16 cellular contexts compared by ENCODE assay signal in genomic region chr5:173741729-173742431, GRCh38.
DNase-seq lines count a peak whose midpoint lies in the region; ATAC-seq, FAIRE-seq and TF ChIP-seq lines count a peak whose summit lies in the region.
"Had no signal": no experiment of that assay in that cellular context is flagged by ENCODE, and none has a peak within 500 bp of the region (broad histone marks: within the 10 kb centered on the region; RNA-seq: fewer than 3 reads in every experiment).

No MANE protein-coding gene starts in this region.

- H3K4me2 ChIP-seq in mammary epithelial cell (ENCODE audit: insufficient read depth, low read depth, low read length) = no peak overlapping the region
- H3K4me2 ChIP-seq in GM12878 (ENCODE audit: control insufficient read depth, insufficient read depth) = peak overlapping the region; percentile 92

- RAD21 ChIA-PET in GM12878 (lab: Charles Lee; ENCODE audit: unreplicated experiment) = interaction anchor here (0.8 to 5.8 kb wide), 5 partner anchors 8 to 183 kb away, joined by 3 to 45 read pairs (median 4); no protein-coding TSS in a partner anchor

- H3K27me3 ChIP-seq in mammary epithelial cell (ENCODE audit: insufficient read depth, low read length) = no peaks in the 10 kb centered on the region
- H3K27me3 ChIP-seq in GM12878 (replicated peaks in 1 of 2; ENCODE audit: control insufficient read depth in 2 of 2, insufficient read depth in 2 of 2, low read length in 1 of 2) = no peaks in the 10 kb centered on the region
- no peaks in the 10 kb centered on the region for H3K27me3 ChIP-seq in transverse colon
- peaks cover 0 to 3% (median 0%) of the 10 kb centered on the region in 4 donors for H3K27me3 ChIP-seq in esophagus muscularis mucosa
- H3K27me3 ChIP-seq: ovary, spleen had no signal

- peaks cover 26% of the 10 kb centered on the region for H3K4me1 Mint-ChIP-seq in MCF 10A (ENCODE audit: insufficient read depth, unreplicated experiment)

- FAIRE-seq in GM12878 (lab: Jason Lieb, UNC) = no peak
- FAIRE-seq: A204.1 had no signal

- H3K9me3 ChIP-seq in mammary epithelial cell (replicated peaks; ENCODE audit: insufficient read depth, low read length) (no peaks in the 10 kb centered on the region), GM12878 (replicated peaks; ENCODE audit: control insufficient read depth, insufficient read depth, low read length) (no peaks in the 10 kb centered on the region), transverse colon (no peaks in the 10 kb centered on the region), esophagus muscularis mucosa (no peaks in the 10 kb centered on the region)
- H3K9me3 ChIP-seq: Caco-2, ovary, spleen, thoracic aorta had no signal

- TF ChIP-seq RAD21 in GM12878 (IDR thresholded peaks at IDR 0.05; ENCODE audit: insufficient read depth, low read depth, low read length) = no peak

- H2AFZ ChIP-seq in mammary epithelial cell (ENCODE audit: low read depth, low read length) (no peak overlapping the region), GM12878 (ENCODE audit: control insufficient read depth, low read depth, low read length) (peak overlapping the region; percentile 56)

- H4K20me1 ChIP-seq in mammary epithelial cell (ENCODE audit: insufficient read depth, low read length) (no peaks in the 10 kb centered on the region), GM12878 (ENCODE audit: control insufficient read depth, insufficient read depth) (no peaks in the 10 kb centered on the region)

- H3K4me1 ChIP-seq in mammary epithelial cell (ENCODE audit: insufficient read depth, low read length) = peaks cover 3% of the 10 kb centered on the region
- peaks cover 71% of the 10 kb centered on the region for H3K4me1 ChIP-seq in GM12878 (ENCODE audit: control insufficient read depth, insufficient read depth, low read length)
- peaks cover 0 to 3% (median 1%) of the 10 kb centered on the region in 4 donors for H3K4me1 ChIP-seq in transverse colon
- no peaks in the 10 kb centered on the region for H3K4me1 ChIP-seq in esophagus muscularis mucosa

- dilution Hi-C loops in mammary epithelial cell (cut with HindIII; ENCODE audit: low sequenced_read_pairs) = no loop called here

- H3K27ac ChIP-seq in mammary epithelial cell (ENCODE audit: insufficient read depth, low read depth, low read length) = no peak overlapping the region
- H3K27ac ChIP-seq in GM12878 (ENCODE audit: control insufficient read depth, insufficient read depth) = peak overlapping the region; percentile 85
- H3K27ac ChIP-seq in transverse colon = no peak overlapping the region
- H3K27ac ChIP-seq in esophagus muscularis mucosa (replicated peaks in 1 of 4) = no peak overlapping the region
- H3K27ac ChIP-seq: ovary, thoracic aorta had no signal

- DNase-seq in MCF 10A (ENCODE audit: unreplicated experiment) (peak; percentile 24), mammary epithelial cell (no peak), GM12878 (ENCODE audit: low read depth, low spot score) (no peak), transverse colon (no peak), esophagus muscularis mucosa (ENCODE audit: extremely low spot score) (no peak), NCI-H1694 treated with DMSO at 0.1 percent for 48 hours (lab: John Stamatoyannopoulos, UW) (no peak)
- DNase-seq: activated CD4-positive, alpha-beta T cell treated with anti-CD3 and anti-CD28 coated beads, Interleukin-2, amount 50 U/mL, for 4 hours; Caco-2; H7; NCI-H226; ovary; spleen had no signal

- in situ Hi-C loops in mammary epithelial cell (cut with MboI; ENCODE audit: low sequenced_read_pairs in 2 of 2) (no loop called here), GM12878 (cut with MboI) (loop anchor here (5.0 kb wide), 1 partner anchor 80 kb away; no protein-coding TSS in a partner anchor), transverse colon (cut with MboI; ENCODE audit: low pct_ligation_motif_present in 1 of 4, low pct_unique_long_range_greater_than_20kb in 1 of 4, low sequenced_read_pairs in 3 of 4) (no loop called here)

- POLR2A ChIA-PET in MCF 10A (lab: Yijun Ruan, JAX) = interaction anchor here (0.6 to 1.5 kb wide), 4 partner anchors 12 to 181 kb away, joined by 3 to 4 read pairs (median 4); no protein-coding TSS in a partner anchor
- POLR2A ChIA-PET in GM12878 (lab: Charles Lee) = interaction anchor here (0.6 to 1.0 kb wide), 4 partner anchors 16 to 150 kb away, joined by 3 to 4 read pairs (median 4); no protein-coding TSS in a partner anchor

- H3K4me3 ChIP-seq in mammary epithelial cell (replicated peaks in 1 of 3; ENCODE audit: insufficient read depth in 1 of 3, low read depth in 2 of 3, low read length in 3 of 3) (no peak overlapping the region), GM12878 (no peak overlapping the region), transverse colon (no peak overlapping the region), esophagus muscularis mucosa (no peak overlapping the region)
- H3K4me3 ChIP-seq: ovary, spleen, thoracic aorta had no signal

- H3K36me3 Mint-ChIP-seq in MCF 10A (ENCODE audit: insufficient read depth, unreplicated experiment) = no peaks in the 10 kb centered on the region

- TF ChIP-seq CTCF in MCF 10A (IDR thresholded peaks at IDR 0.05; ENCODE audit: unreplicated experiment) (no peak), mammary epithelial cell (conservative IDR thresholded peaks at IDR 0.05 in 1 of 2, IDR thresholded peaks at IDR 0.05 in 1 of 2; ENCODE audit: extremely low read depth in 1 of 2, insufficient read depth in 1 of 2, low read depth in 1 of 2, low read length in 2 of 2) (no peak), GM12878 (IDR thresholded peaks at IDR 0.05 in 2 of 3, conservative IDR thresholded peaks at IDR 0.05 in 1 of 3; ENCODE audit: control insufficient read depth in 2 of 3, extremely low read depth in 1 of 3, insufficient read depth in 1 of 3, low read depth in 3 of 3, low read length in 3 of 3) (no peak), transverse colon (IDR thresholded peaks at IDR 0.05) (no peak), esophagus muscularis mucosa (IDR thresholded peaks at IDR 0.05) (no peak)

- TF ChIP-seq EP300 in GM12878 (IDR thresholded peaks at IDR 0.05; ENCODE audit: borderline replicate concordance in 1 of 2, control insufficient read depth in 1 of 2, low read depth in 2 of 2, low read length in 2 of 2) (no peak), transverse colon (IDR thresholded peaks at IDR 0.05; ENCODE audit: low read depth) (no peak), esophagus muscularis mucosa (IDR thresholded peaks at IDR 0.05) (no peak)

- no TSS peak for BruUV-seq in MCF 10A (replicated peaks; lab: Mats Ljungman, UMichigan)
- no TSS peak for BruUV-seq in mammary epithelial cell (replicated peaks; lab: Mats Ljungman, UMichigan)
- BruUV-seq in GM12878 (replicated peaks; lab: Mats Ljungman, UMichigan) = no TSS peak

- no peaks in the 10 kb centered on the region for H3K27me3 Mint-ChIP-seq in MCF 10A (ENCODE audit: insufficient read depth, unreplicated experiment)

- H3K27ac Mint-ChIP-seq in MCF 10A (ENCODE audit: low read depth, unreplicated experiment) = no peak overlapping the region

- H3K4me3 Mint-ChIP-seq in MCF 10A (ENCODE audit: unreplicated experiment) = no peak overlapping the region

- SMC1A ChIA-PET in GM12878 (lab: Charles Lee; ENCODE audit: uncharacterized antibody, unreplicated experiment) = interaction anchor here (0.7 to 5.8 kb wide), 12 partner anchors 8 to 149 kb away, joined by 3 to 28 read pairs (median 4); no protein-coding TSS in a partner anchor

- CTCF ChIA-PET in MCF 10A (lab: Yijun Ruan, JAX) (no interaction called here), mammary epithelial cell (lab: Charles Lee; ENCODE audit: low non-redundant PET) (interaction anchor here (0.6 kb wide), 1 partner anchor 585 kb away, joined by 3 read pairs; no protein-coding TSS in a partner anchor), GM12878 (lab: Yijun Ruan, JAX) (interaction anchor here (0.8 to 2.8 kb wide), 6 partner anchors 8 to 231 kb away, joined by 3 to 9 read pairs (median 4); no protein-coding TSS in a partner anchor)

- no peaks in the 10 kb centered on the region for H3K79me2 ChIP-seq in mammary epithelial cell (ENCODE audit: insufficient read depth, low read length)
- H3K79me2 ChIP-seq in GM12878 (ENCODE audit: control insufficient read depth, insufficient read depth, low read length) = no peaks in the 10 kb centered on the region

- peak; percentile 2 for ATAC-seq in HG03175 (IDR thresholded peaks at IDR 0.05; ENCODE audit: unreplicated experiment)
- ATAC-seq in GM12878 = peak; percentile 22
- ATAC-seq in GM21390 (IDR thresholded peaks at IDR 0.05; ENCODE audit: unreplicated experiment) = no peak

- H3K9ac ChIP-seq in mammary epithelial cell (ENCODE audit: insufficient read depth, low read length) (no peak overlapping the region), GM12878 (ENCODE audit: control insufficient read depth, insufficient read depth, low read length) (peak overlapping the region; percentile 54)

- 78% methylated on average over 5 of the region's 5 CpGs for WGBS in mammary epithelial cell (ENCODE audit: low coverage, missing lambda C conversion rate)
- WGBS in GM12878 (ENCODE audit: insufficient coverage, insufficient replicate concordance, low lambda C conversion rate, missing lambda C conversion rate) = 8% methylated on average over 5 of the region's 5 CpGs
- 83 to 86% methylated on average over 2 to 5 of the region's 5 CpGs for WGBS in transverse colon (ENCODE audit: low coverage in 1 of 2), 2 donors
- WGBS in esophagus muscularis mucosa = 67% methylated on average over 5 of the region's 5 CpGs

- no peak for TF ChIP-seq POLR2A in GM12878 (IDR thresholded peaks at IDR 0.05; ENCODE audit: low read depth, low read length)
- no peak for TF ChIP-seq POLR2A in transverse colon (IDR thresholded peaks at IDR 0.05)
- no peak for TF ChIP-seq POLR2A in esophagus muscularis mucosa (IDR thresholded peaks at IDR 0.05; ENCODE audit: low read depth)

- H3K9me3 Mint-ChIP-seq in MCF 10A (ENCODE audit: unreplicated experiment) = no peaks in the 10 kb centered on the region

- H3K36me3 ChIP-seq in mammary epithelial cell (ENCODE audit: insufficient read depth, low read length) (no peaks in the 10 kb centered on the region), GM12878 (ENCODE audit: control insufficient read depth in 2 of 2, insufficient read depth in 2 of 2, low read length in 1 of 2) (no peaks in the 10 kb centered on the region), transverse colon (no peaks in the 10 kb centered on the region), esophagus muscularis mucosa (no peaks in the 10 kb centered on the region)
- H3K36me3 ChIP-seq: ovary, spleen, thoracic aorta had no signal

- intact Hi-C loops in MCF 10A (cut with micrococcal nuclease) (no loop called here), mammary epithelial cell (cut with micrococcal nuclease) (no loop called here), GM12878 (cut with micrococcal nuclease; ENCODE audit: unreplicated experiment) (loop anchor here (2.0 kb wide), 1 partner anchor 123 kb away; no protein-coding TSS in a partner anchor), transverse colon (cut with DNase I; ENCODE audit: low total_unique reads) (no loop called here), esophagus muscularis mucosa (cut with DNase I) (no loop called here)

TF ChIP-seq in GM12878, 131 proteins besides CTCF, POLR2A, EP300 and RAD21 (continues in another document):
- 0 out of 2 replicates have a peak, but pooled peaks have one; percentile 14 for TF ChIP-seq TCF12 (IDR thresholded peaks at IDR 0.05; ENCODE audit: low read depth, low read length)
